Comparison of ENCODE assay signal across 10 cellular contexts in the genomic region with DNA sequence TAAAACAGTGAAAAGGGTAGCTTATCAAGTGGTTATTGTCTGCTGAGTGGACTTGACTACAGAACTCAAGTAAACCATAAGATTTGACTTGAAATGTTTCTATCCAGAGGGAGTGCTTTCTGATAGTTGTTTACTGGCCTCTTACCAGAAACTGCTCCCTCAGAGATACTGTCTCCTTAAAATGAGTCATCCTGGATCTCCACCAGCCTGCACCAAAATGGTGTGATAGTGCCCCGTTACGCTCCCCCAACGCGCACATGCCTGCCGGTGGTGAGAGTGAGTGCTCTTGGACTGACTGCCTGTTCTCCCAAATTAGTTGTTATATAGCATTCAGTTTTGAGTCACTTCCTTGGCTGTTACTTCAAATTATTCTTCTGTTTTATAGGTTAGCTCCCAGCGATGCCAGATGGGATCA. TPM values are rescaled to one million over a fixed set of nuclear protein-coding genes. Genes with fewer than 3 reads are reported as not detected.
DNase-seq lines count a peak whose midpoint lies in the region; ATAC-seq and TF ChIP-seq lines count a peak whose summit lies in the region.
"Had no signal": no experiment of that assay in that cellular context is flagged by ENCODE, and none has a peak within 500 bp of the region (broad histone marks: within the 10 kb centered on the region; RNA-seq: fewer than 3 reads in every experiment).

No MANE protein-coding gene starts in this region.

- 32 to 96% methylated on average over 4 to 6 of the region's 6 CpGs for WGBS in gastroesophageal sphincter (ENCODE audit: low coverage in 1 of 2), 2 donors

- H3K4me3 Mint-ChIP-seq in activated CD4-positive, alpha-beta T cell treated with anti-CD3 and anti-CD28 coated beads, Interleukin-2, amount 10 ng/mL, durations not matched to agents 24 days and 14 days = peak overlapping the region; percentile 35
- peak overlapping the region; percentile 20 for H3K4me3 Mint-ChIP-seq in activated T-helper 1 cell treated with anti-CD3 and anti-CD28 coated beads, Interleukin-12 subunit alpha, Interleukin-12 subunit beta, Interleukin-2, Interleukin-4 antibody, amounts not matched to agents 30 ng/mL and 10 ng/mL and 1 ng/mL, durations not matched to agents 14 hours and 24 hours and 36 hours

- intact Hi-C loops in activated CD4-positive, alpha-beta T cell treated with anti-CD3 and anti-CD28 coated beads, Interleukin-2, amount 10 ng/mL, durations not matched to agents 24 days and 14 days (cut with micrococcal nuclease) = no loop called here
- intact Hi-C loops in activated T-helper 1 cell treated with anti-CD3 and anti-CD28 coated beads, Interleukin-12 subunit alpha, Interleukin-12 subunit beta, Interleukin-2, Interleukin-4 antibody, amounts not matched to agents 30 ng/mL and 10 ng/mL and 1 ng/mL, durations not matched to agents 14 hours and 24 hours and 36 hours (cut with micrococcal nuclease) = no loop called here

- H3K4me3 ChIP-seq in gastroesophageal sphincter = no peak overlapping the region

- H3K27ac ChIP-seq in gastroesophageal sphincter = peak overlapping the region in 3 of 4 donors; percentile 33 to 43 (median 42)

- no peaks in the 10 kb centered on the region for H3K27me3 Mint-ChIP-seq in activated CD4-positive, alpha-beta T cell treated with anti-CD3 and anti-CD28 coated beads, Interleukin-2, amount 10 ng/mL, durations not matched to agents 24 days and 14 days
- H3K27me3 Mint-ChIP-seq in activated T-helper 1 cell treated with anti-CD3 and anti-CD28 coated beads, Interleukin-12 subunit alpha, Interleukin-12 subunit beta, Interleukin-2, Interleukin-4 antibody, amounts not matched to agents 30 ng/mL and 10 ng/mL and 1 ng/mL, durations not matched to agents 14 hours and 24 hours and 36 hours (ENCODE audit: insufficient read depth) = no peaks in the 10 kb centered on the region

- TF ChIP-seq POLR2A in gastroesophageal sphincter (IDR thresholded peaks at IDR 0.05) = no peak

- no peaks in the 10 kb centered on the region for H3K27me3 ChIP-seq in gastroesophageal sphincter

- peaks cover 53% of the 10 kb centered on the region for H3K4me1 Mint-ChIP-seq in activated CD4-positive, alpha-beta T cell treated with anti-CD3 and anti-CD28 coated beads, Interleukin-2, amount 10 ng/mL, durations not matched to agents 24 days and 14 days
- H3K4me1 Mint-ChIP-seq in activated T-helper 1 cell treated with anti-CD3 and anti-CD28 coated beads, Interleukin-12 subunit alpha, Interleukin-12 subunit beta, Interleukin-2, Interleukin-4 antibody, amounts not matched to agents 30 ng/mL and 10 ng/mL and 1 ng/mL, durations not matched to agents 14 hours and 24 hours and 36 hours (ENCODE audit: low read depth) = peaks cover 53% of the 10 kb centered on the region

- no peaks in the 10 kb centered on the region for H3K9me3 Mint-ChIP-seq in activated CD4-positive, alpha-beta T cell treated with anti-CD3 and anti-CD28 coated beads, Interleukin-2, amount 10 ng/mL, durations not matched to agents 24 days and 14 days
- H3K9me3 Mint-ChIP-seq in activated T-helper 1 cell treated with anti-CD3 and anti-CD28 coated beads, Interleukin-12 subunit alpha, Interleukin-12 subunit beta, Interleukin-2, Interleukin-4 antibody, amounts not matched to agents 30 ng/mL and 10 ng/mL and 1 ng/mL, durations not matched to agents 14 hours and 24 hours and 36 hours = no peaks in the 10 kb centered on the region

- H3K36me3 Mint-ChIP-seq in activated CD4-positive, alpha-beta T cell treated with anti-CD3 and anti-CD28 coated beads, Interleukin-2, amount 10 ng/mL, durations not matched to agents 24 days and 14 days (ENCODE audit: low read depth) = peaks cover 77% of the 10 kb centered on the region
- H3K36me3 Mint-ChIP-seq in activated T-helper 1 cell treated with anti-CD3 and anti-CD28 coated beads, Interleukin-12 subunit alpha, Interleukin-12 subunit beta, Interleukin-2, Interleukin-4 antibody, amounts not matched to agents 30 ng/mL and 10 ng/mL and 1 ng/mL, durations not matched to agents 14 hours and 24 hours and 36 hours (ENCODE audit: low read depth) = peaks cover 63% of the 10 kb centered on the region

- DNase-seq in activated CD4-positive, alpha-beta T cell treated with anti-CD3 and anti-CD28 coated beads, Interleukin-2, amount 10 ng/mL, durations not matched to agents 24 days and 14 days = no peak
- DNase-seq in activated CD4-positive, alpha-beta T cell treated with anti-CD3 and anti-CD28 coated beads, Interleukin-2, amount 50 U/mL, for 48 hours = no peak
- no peak for DNase-seq in activated T-helper 1 cell treated with anti-CD3 and anti-CD28 coated beads, Interleukin-12 subunit alpha, Interleukin-12 subunit beta, Interleukin-2, Interleukin-4 antibody, amounts not matched to agents 30 ng/mL and 10 ng/mL and 1 ng/mL, durations not matched to agents 14 hours and 24 hours and 36 hours (ENCODE audit: low spot score)
- DNase-seq in superior temporal gyrus (ENCODE audit: extremely low spot score) (peak; percentile 65), NCI-H2107 (lab: John Stamatoyannopoulos, UW) (no peak)
- DNase-seq in stimulated activated CD4-positive, alpha-beta T cell treated with anti-CD3 and anti-CD28 coated beads, Interleukin-2, amount 100 ng/mL, for 48 hours = no peak
- DNase-seq: activated CD8-positive, alpha-beta memory T cell treated with anti-CD3 and anti-CD28 coated beads, Interleukin-2, amount 50 U/mL, for 4 hours; NCI-H1092 had no signal

- peak overlapping the region; percentile 14 for H3K27ac Mint-ChIP-seq in activated CD4-positive, alpha-beta T cell treated with anti-CD3 and anti-CD28 coated beads, Interleukin-2, amount 10 ng/mL, durations not matched to agents 24 days and 14 days
- H3K27ac Mint-ChIP-seq in activated T-helper 1 cell treated with anti-CD3 and anti-CD28 coated beads, Interleukin-12 subunit alpha, Interleukin-12 subunit beta, Interleukin-2, Interleukin-4 antibody, amounts not matched to agents 30 ng/mL and 10 ng/mL and 1 ng/mL, durations not matched to agents 14 hours and 24 hours and 36 hours = no peak overlapping the region

- H3K4me1 ChIP-seq in gastroesophageal sphincter = peaks cover 5 to 57% (median 22%) of the 10 kb centered on the region in 3 donors

- peaks cover 0 to 49% of the 10 kb centered on the region in 2 donors for H3K36me3 ChIP-seq in gastroesophageal sphincter

- TF ChIP-seq EP300 in gastroesophageal sphincter (IDR thresholded peaks at IDR 0.05) = no peak

- no peaks in the 10 kb centered on the region for H3K9me3 ChIP-seq in gastroesophageal sphincter

- TF ChIP-seq CTCF in gastroesophageal sphincter (IDR thresholded peaks at IDR 0.05) = no peak

- ATAC-seq in gastroesophageal sphincter = no peak
- no peak for ATAC-seq in activated CD4-positive, CD25-positive, alpha-beta regulatory T cell treated with anti-CD3 and anti-CD28 coated beads, Interleukin-2, amount 50 U/mL, for 24 hours

RNA-seq across cellular contexts. Expression of a gene that starts 22.9 kb away (rescaled TPM):
- not detected in 2 replicates for total RNA-seq in activated CD4-positive, alpha-beta T cell treated with anti-CD3 and anti-CD28 coated beads, Interleukin-2, amount 10 ng/mL, durations not matched to agents 24 days and 14 days
- total RNA-seq in activated T-helper 1 cell treated with anti-CD3 and anti-CD28 coated beads, Interleukin-12 subunit alpha, Interleukin-12 subunit beta, Interleukin-2, Interleukin-4 antibody, amounts not matched to agents 30 ng/mL and 10 ng/mL and 1 ng/mL, durations not matched to agents 14 hours and 24 hours and 36 hours = not detected in 2 replicates
- total RNA-seq in gastroesophageal sphincter = 10 to 100 TPM in 1 of 4 donors, 1 to 10 TPM in 2, under 1 TPM in 1; 0.57 to 11.2 (median 2.3) TPM

RNA-seq across cellular contexts. Expression of a gene that starts 22.9 kb away (rescaled TPM):
- total RNA-seq in activated CD4-positive, alpha-beta T cell treated with anti-CD3 and anti-CD28 coated beads, Interleukin-2, amount 10 ng/mL, durations not matched to agents 24 days and 14 days = not detected in 2 replicates
- total RNA-seq in activated T-helper 1 cell treated with anti-CD3 and anti-CD28 coated beads, Interleukin-12 subunit alpha, Interleukin-12 subunit beta, Interleukin-2, Interleukin-4 antibody, amounts not matched to agents 30 ng/mL and 10 ng/mL and 1 ng/mL, durations not matched to agents 14 hours and 24 hours and 36 hours = not detected in 2 replicates
- total RNA-seq in gastroesophageal sphincter = 10 to 100 TPM in 2 of 4 donors, 1 to 10 TPM in 2; 5.4 to 27.1 (median 10.6) TPM

RNA-seq across cellular contexts. Expression of a gene that starts 25.2 kb away (rescaled TPM):
- total RNA-seq in activated CD4-positive, alpha-beta T cell treated with anti-CD3 and anti-CD28 coated beads, Interleukin-2, amount 10 ng/mL, durations not matched to agents 24 days and 14 days = not detected in 2 replicates
- not detected in 2 replicates for total RNA-seq in activated T-helper 1 cell treated with anti-CD3 and anti-CD28 coated beads, Interleukin-12 subunit alpha, Interleukin-12 subunit beta, Interleukin-2, Interleukin-4 antibody, amounts not matched to agents 30 ng/mL and 10 ng/mL and 1 ng/mL, durations not matched to agents 14 hours and 24 hours and 36 hours
- total RNA-seq in gastroesophageal sphincter = 10 to 100 TPM; 12.6 to 23.2 (median 18.8) TPM

Comparison
In these comparisons a context has a peak if more than half of its experiments do, and no peak if none do; other contexts are left out.
1. RNA of a gene that starts 25.2 kb away (total RNA-seq): 12.6 to 23.2 TPM in gastroesophageal sphincter; not detected in activated T-helper 1 cell treated with anti-CD3 and anti-CD28 coated beads, Interleukin-12 subunit alpha, Interleukin-12 subunit beta, Interleukin-2, Interleukin-4 antibody, amounts not matched to agents 30 ng/mL and 10 ng/mL and 1 ng/mL, durations not matched to agents 14 hours and 24 hours and 36 hours and not detected in activated CD4-positive, alpha-beta T cell treated with anti-CD3 and anti-CD28 coated beads, Interleukin-2, amount 10 ng/mL, durations not matched to agents 24 days and 14 days; every median in the first group is over 10 times any median in the second.